1 cellular context compared by ENCODE assay signal in the genomic region with DNA sequence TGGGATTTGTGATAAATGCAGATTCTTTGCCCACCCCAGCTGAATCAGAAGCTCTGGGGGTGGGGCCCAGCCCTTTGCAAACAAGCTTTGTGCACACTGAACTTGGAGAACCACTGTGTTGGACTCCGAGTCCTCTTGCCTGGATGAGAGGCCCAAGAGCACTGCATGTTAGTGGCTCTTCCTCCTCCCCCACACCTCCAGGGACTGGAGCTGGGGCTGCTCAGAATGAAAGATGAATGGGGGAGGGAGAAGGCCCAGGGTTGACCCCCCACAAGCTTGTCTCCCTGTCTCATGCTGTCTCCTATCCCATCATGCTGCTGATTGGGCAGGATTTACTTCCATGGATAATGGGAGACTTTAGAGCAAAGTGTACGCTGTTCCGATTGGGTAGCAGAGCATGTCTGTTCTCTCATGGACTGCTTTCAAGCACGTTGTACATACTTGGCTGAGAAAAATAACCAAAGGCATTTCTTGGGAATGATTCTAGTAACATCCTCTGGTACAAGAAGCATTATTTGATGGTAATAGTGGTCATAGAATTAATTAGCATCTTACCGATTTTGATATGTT.
TF ChIP-seq lines count a peak whose summit lies in the region.

No MANE protein-coding gene starts in this region.

TF ChIP-seq in HepG2, 621 proteins besides CTCF, POLR2A, EP300 and RAD21:
- TF ChIP-seq SOX6 (IDR thresholded peaks at IDR 0.05) (no peak), SOX6 (CRISPR knock-in tag; IDR thresholded peaks at IDR 0.05) (no peak), NR3C1 (CRISPR knock-in tag; IDR thresholded peaks at IDR 0.05) (no peak), ZNF24 (IDR thresholded peaks at IDR 0.05) (no peak), REXO4 (CRISPR knock-in tag; IDR thresholded peaks at IDR 0.05; ENCODE audit: borderline replicate concordance) (no peak), REL (CRISPR knock-in tag; conservative IDR thresholded peaks at IDR 0.05) (no peak), SPEN (CRISPR knock-in tag; IDR thresholded peaks at IDR 0.05; ENCODE audit: low read depth) (no peak), ZNF337 (CRISPR knock-in tag; IDR thresholded peaks at IDR 0.05; ENCODE audit: borderline replicate concordance, low read depth) (no peak), ELF3 (CRISPR knock-in tag; IDR thresholded peaks at IDR 0.05) (no peak), TAF1 (CRISPR knock-in tag; IDR thresholded peaks at IDR 0.05) (no peak), ATM (IDR thresholded peaks at IDR 0.05; ENCODE audit: borderline replicate concordance) (no peak), NKX3-1 (CRISPR knock-in tag; IDR thresholded peaks at IDR 0.05) (no peak), ZNF570 (CRISPR knock-in tag; IDR thresholded peaks at IDR 0.05; ENCODE audit: borderline replicate concordance) (no peak), ZZZ3 (CRISPR knock-in tag; IDR thresholded peaks at IDR 0.05; ENCODE audit: borderline replicate concordance) (no peak), ZNF782 (CRISPR knock-in tag; IDR thresholded peaks at IDR 0.05; ENCODE audit: borderline replicate concordance) (no peak), ZNF776 (CRISPR knock-in tag; IDR thresholded peaks at IDR 0.05) (no peak), EEA1 (CRISPR knock-in tag; IDR thresholded peaks at IDR 0.05; ENCODE audit: borderline replicate concordance) (no peak)
- TF ChIP-seq, protein P1, sequence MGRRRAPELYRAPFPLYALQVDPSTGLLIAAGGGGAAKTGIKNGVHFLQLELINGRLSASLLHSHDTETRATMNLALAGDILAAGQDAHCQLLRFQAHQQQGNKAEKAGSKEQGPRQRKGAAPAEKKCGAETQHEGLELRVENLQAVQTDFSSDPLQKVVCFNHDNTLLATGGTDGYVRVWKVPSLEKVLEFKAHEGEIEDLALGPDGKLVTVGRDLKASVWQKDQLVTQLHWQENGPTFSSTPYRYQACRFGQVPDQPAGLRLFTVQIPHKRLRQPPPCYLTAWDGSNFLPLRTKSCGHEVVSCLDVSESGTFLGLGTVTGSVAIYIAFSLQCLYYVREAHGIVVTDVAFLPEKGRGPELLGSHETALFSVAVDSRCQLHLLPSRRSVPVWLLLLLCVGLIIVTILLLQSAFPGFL (CRISPR knock-in tag; IDR thresholded peaks at IDR 0.05): no peak
- TF ChIP-seq, protein P2, sequence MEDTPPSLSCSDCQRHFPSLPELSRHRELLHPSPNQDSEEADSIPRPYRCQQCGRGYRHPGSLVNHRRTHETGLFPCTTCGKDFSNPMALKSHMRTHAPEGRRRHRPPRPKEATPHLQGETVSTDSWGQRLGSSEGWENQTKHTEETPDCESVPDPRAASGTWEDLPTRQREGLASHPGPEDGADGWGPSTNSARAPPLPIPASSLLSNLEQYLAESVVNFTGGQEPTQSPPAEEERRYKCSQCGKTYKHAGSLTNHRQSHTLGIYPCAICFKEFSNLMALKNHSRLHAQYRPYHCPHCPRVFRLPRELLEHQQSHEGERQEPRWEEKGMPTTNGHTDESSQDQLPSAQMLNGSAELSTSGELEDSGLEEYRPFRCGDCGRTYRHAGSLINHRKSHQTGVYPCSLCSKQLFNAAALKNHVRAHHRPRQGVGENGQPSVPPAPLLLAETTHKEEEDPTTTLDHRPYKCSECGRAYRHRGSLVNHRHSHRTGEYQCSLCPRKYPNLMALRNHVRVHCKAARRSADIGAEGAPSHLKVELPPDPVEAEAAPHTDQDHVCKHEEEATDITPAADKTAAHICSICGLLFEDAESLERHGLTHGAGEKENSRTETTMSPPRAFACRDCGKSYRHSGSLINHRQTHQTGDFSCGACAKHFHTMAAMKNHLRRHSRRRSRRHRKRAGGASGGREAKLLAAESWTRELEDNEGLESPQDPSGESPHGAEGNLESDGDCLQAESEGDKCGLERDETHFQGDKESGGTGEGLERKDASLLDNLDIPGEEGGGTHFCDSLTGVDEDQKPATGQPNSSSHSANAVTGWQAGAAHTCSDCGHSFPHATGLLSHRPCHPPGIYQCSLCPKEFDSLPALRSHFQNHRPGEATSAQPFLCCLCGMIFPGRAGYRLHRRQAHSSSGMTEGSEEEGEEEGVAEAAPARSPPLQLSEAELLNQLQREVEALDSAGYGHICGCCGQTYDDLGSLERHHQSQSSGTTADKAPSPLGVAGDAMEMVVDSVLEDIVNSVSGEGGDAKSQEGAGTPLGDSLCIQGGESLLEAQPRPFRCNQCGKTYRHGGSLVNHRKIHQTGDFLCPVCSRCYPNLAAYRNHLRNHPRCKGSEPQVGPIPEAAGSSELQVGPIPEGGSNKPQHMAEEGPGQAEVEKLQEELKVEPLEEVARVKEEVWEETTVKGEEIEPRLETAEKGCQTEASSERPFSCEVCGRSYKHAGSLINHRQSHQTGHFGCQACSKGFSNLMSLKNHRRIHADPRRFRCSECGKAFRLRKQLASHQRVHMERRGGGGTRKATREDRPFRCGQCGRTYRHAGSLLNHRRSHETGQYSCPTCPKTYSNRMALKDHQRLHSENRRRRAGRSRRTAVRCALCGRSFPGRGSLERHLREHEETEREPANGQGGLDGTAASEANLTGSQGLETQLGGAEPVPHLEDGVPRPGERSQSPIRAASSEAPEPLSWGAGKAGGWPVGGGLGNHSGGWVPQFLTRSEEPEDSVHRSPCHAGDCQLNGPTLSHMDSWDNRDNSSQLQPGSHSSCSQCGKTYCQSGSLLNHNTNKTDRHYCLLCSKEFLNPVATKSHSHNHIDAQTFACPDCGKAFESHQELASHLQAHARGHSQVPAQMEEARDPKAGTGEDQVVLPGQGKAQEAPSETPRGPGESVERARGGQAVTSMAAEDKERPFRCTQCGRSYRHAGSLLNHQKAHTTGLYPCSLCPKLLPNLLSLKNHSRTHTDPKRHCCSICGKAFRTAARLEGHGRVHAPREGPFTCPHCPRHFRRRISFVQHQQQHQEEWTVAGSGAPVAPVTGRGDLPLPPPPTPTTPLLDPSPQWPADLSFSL (CRISPR knock-in tag; IDR thresholded peaks at IDR 0.05): no peak
- TF ChIP-seq, protein P3, sequence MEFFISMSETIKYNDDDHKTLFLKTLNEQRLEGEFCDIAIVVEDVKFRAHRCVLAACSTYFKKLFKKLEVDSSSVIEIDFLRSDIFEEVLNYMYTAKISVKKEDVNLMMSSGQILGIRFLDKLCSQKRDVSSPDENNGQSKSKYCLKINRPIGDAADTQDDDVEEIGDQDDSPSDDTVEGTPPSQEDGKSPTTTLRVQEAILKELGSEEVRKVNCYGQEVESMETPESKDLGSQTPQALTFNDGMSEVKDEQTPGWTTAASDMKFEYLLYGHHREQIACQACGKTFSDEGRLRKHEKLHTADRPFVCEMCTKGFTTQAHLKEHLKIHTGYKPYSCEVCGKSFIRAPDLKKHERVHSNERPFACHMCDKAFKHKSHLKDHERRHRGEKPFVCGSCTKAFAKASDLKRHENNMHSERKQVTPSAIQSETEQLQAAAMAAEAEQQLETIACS (CRISPR knock-in tag; IDR thresholded peaks at IDR 0.05): no peak
